ENCODE assay signal across 8 cellular contexts in genomic region chr7:97871659-97872024, GRCh38. TPM values are rescaled to one million over a fixed set of nuclear protein-coding genes. Genes with fewer than 3 reads are reported as not detected.
DNase-seq lines count a peak whose midpoint lies in the region; ATAC-seq, FAIRE-seq and TF ChIP-seq lines count a peak whose summit lies in the region.

No MANE protein-coding gene starts in this region.

- H3K27ac ChIP-seq in ascending aorta (peak overlapping the region; percentile 68 to 86), kidney (ENCODE audit: low read depth in 2 of 2, low read length in 2 of 2) (no peak overlapping the region)

- peak overlapping the region; percentile 86 to 94 for H3K4me3 ChIP-seq in ascending aorta
- peak overlapping the region; percentile 71 to 72 for H3K4me3 ChIP-seq in kidney (ENCODE audit: low read length in 2 of 2)

- peaks cover 36% of the 10 kb centered on the region for H3K36me3 Mint-ChIP-seq in stimulated activated effector memory CD8-positive, alpha-beta T cell treated with anti-CD3 and anti-CD28 coated beads, Interleukin-12 subunit alpha, Interleukin-12 subunit beta, amount 100 ng/mL, for 72 hours

- H3K9ac ChIP-seq in kidney (ENCODE audit: low read length in 2 of 2) = peak overlapping the region; percentile 35

- no peaks in the 10 kb centered on the region for H3K9me3 ChIP-seq in ascending aorta
- no peaks in the 10 kb centered on the region for H3K9me3 ChIP-seq in kidney (ENCODE audit: control insufficient read depth in 1 of 2, low read length in 2 of 2)

- H3K4me1 Mint-ChIP-seq in stimulated activated effector memory CD8-positive, alpha-beta T cell treated with anti-CD3 and anti-CD28 coated beads, Interleukin-12 subunit alpha, Interleukin-12 subunit beta, amount 100 ng/mL, for 72 hours = peaks cover 19% of the 10 kb centered on the region

- peak overlapping the region; percentile 88 for H3K27ac Mint-ChIP-seq in stimulated activated effector memory CD8-positive, alpha-beta T cell treated with anti-CD3 and anti-CD28 coated beads, Interleukin-12 subunit alpha, Interleukin-12 subunit beta, amount 100 ng/mL, for 72 hours

- TF ChIP-seq CTCF in ascending aorta (IDR thresholded peaks at IDR 0.05) (no peak), kidney (IDR thresholded peaks at IDR 0.05; ENCODE audit: borderline replicate concordance, extremely low read depth, insufficient read depth) (no peak)

- no peaks in the 10 kb centered on the region for H3K9me3 Mint-ChIP-seq in stimulated activated effector memory CD8-positive, alpha-beta T cell treated with anti-CD3 and anti-CD28 coated beads, Interleukin-12 subunit alpha, Interleukin-12 subunit beta, amount 100 ng/mL, for 72 hours

- H3K4me1 ChIP-seq in ascending aorta (peaks cover 0 to 3% of the 10 kb centered on the region in 2 donors), kidney (ENCODE audit: control insufficient read depth in 1 of 2, insufficient read depth in 1 of 2, low read depth in 1 of 2, low read length in 2 of 2) (no peaks in the 10 kb centered on the region)

- H3K36me3 ChIP-seq in ascending aorta (no peaks in the 10 kb centered on the region), kidney (ENCODE audit: control insufficient read depth in 1 of 2, insufficient read depth in 2 of 2, low read length in 2 of 2) (no peaks in the 10 kb centered on the region)

- intact Hi-C loops in ascending aorta (cut with DNase I) (loop anchor here (10.0 kb wide), 1 partner anchor 103 kb away; no protein-coding TSS in a partner anchor), kidney (cut with DNase I) (no loop called here)

- ATAC-seq in GM21576 (IDR thresholded peaks at IDR 0.05; ENCODE audit: unreplicated experiment) (peak; percentile 24), GM21515 (IDR thresholded peaks at IDR 0.05; ENCODE audit: unreplicated experiment) (no peak)
- ATAC-seq in stimulated activated effector memory CD8-positive, alpha-beta T cell treated with anti-CD3 and anti-CD28 coated beads, Interleukin-12 subunit alpha, Interleukin-12 subunit beta, amount 100 ng/mL, for 72 hours = peak; percentile 44

- no peaks in the 10 kb centered on the region for H3K27me3 ChIP-seq in ascending aorta

- peak overlapping the region; percentile 81 for H3K4me3 Mint-ChIP-seq in stimulated activated effector memory CD8-positive, alpha-beta T cell treated with anti-CD3 and anti-CD28 coated beads, Interleukin-12 subunit alpha, Interleukin-12 subunit beta, amount 100 ng/mL, for 72 hours

- DNase-seq in COR-L47 (lab: John Stamatoyannopoulos, UW) (peak; percentile 54), NCI-H345 treated with DMSO at 0.1 percent for 48 hours (lab: John Stamatoyannopoulos, UW; ENCODE audit: unreplicated experiment) (peak; percentile 36), ascending aorta (ENCODE audit: low spot score in 2 of 2) (no peak), kidney (no peak)
- DNase-seq in stimulated activated effector memory CD8-positive, alpha-beta T cell treated with anti-CD3 and anti-CD28 coated beads, Interleukin-12 subunit alpha, Interleukin-12 subunit beta, amount 100 ng/mL, for 72 hours (ENCODE audit: low spot score in 2 of 2) = no peak
- DNase-seq in activated effector memory CD4-positive, alpha-beta T cell treated with Interleukin-2 at 50 U/mL for 16 hours = no peak

- FAIRE-seq in kidney (lab: Jason Lieb, UNC) = no peak

RNA-seq across cellular contexts. Expression of gene ASNS, which starts 0.6 kb away (rescaled TPM):
- total RNA-seq in ascending aorta (41.7 TPM), kidney (34.1 TPM)
- polyA plus RNA-seq in kidney (ENCODE audit: insufficient read depth, low read depth, low replicate concordance) = 15.7 TPM

Comparison
In these comparisons a context has a peak if more than half of its experiments do, and no peak if none do; other contexts are left out.
1. DNase-seq: peak in COR-L47 (single experiment) and NCI-H345 treated with DMSO at 0.1 percent for 48 hours (single experiment); none in ascending aorta (0 of 2), kidney (single experiment), stimulated activated effector memory CD8-positive, alpha-beta T cell treated with anti-CD3 and anti-CD28 coated beads, Interleukin-12 subunit alpha, Interleukin-12 subunit beta, amount 100 ng/mL, for 72 hours (0 of 2) and activated effector memory CD4-positive, alpha-beta T cell treated with Interleukin-2 at 50 U/mL for 16 hours (single experiment).
2. H3K27ac ChIP-seq: peak in ascending aorta (2 of 2); none in kidney (0 of 2).